In genomic region chr5:16548812-16549211, GRCh38 we compare ENCODE assay signal across 20 cellular contexts.
DNase-seq lines count a peak whose midpoint lies in the region; ATAC-seq, FAIRE-seq and TF ChIP-seq lines count a peak whose summit lies in the region.
"Had no signal": no experiment of that assay in that cellular context is flagged by ENCODE, and none has a peak within 500 bp of the region (broad histone marks: within the 10 kb centered on the region; RNA-seq: fewer than 3 reads in every experiment).

No MANE protein-coding gene starts in this region.

- no peak for FAIRE-seq in small intestine (lab: Jason Lieb, UNC)
- FAIRE-seq: G401.6 had no signal

- H3K27ac ChIP-seq in heart left ventricle (peak overlapping the region in 10 of 12 donors; percentile 29 to 90 (median 78)), foreskin keratinocyte (peak overlapping the region; percentile 63), prostate gland (peak overlapping the region; percentile 30 to 62), thyroid gland (peak overlapping the region; percentile 7 to 52 (median 17)), ascending aorta (no peak overlapping the region), small intestine (ENCODE audit: low read depth in 1 of 2, low read length in 1 of 2) (no peak overlapping the region)

- TF ChIP-seq POLR2A in heart left ventricle (IDR thresholded peaks at IDR 0.05) (no peak), prostate gland (IDR thresholded peaks at IDR 0.05) (no peak), thyroid gland (IDR thresholded peaks at IDR 0.05) (no peak)

- no peaks in the 10 kb centered on the region for H3K36me3 ChIP-seq in heart left ventricle
- no peaks in the 10 kb centered on the region for H3K36me3 ChIP-seq in prostate gland
- H3K36me3 ChIP-seq in thyroid gland, result no peaks in the 10 kb centered on the region
- H3K36me3 ChIP-seq in ascending aorta, result no peaks in the 10 kb centered on the region
- H3K36me3 ChIP-seq in small intestine (ENCODE audit: control insufficient read depth in 2 of 2, insufficient read depth in 2 of 2, low read length in 2 of 2), result no peaks in the 10 kb centered on the region

- H3K27me3 ChIP-seq in heart left ventricle (no peaks in the 10 kb centered on the region), foreskin keratinocyte (no peaks in the 10 kb centered on the region), prostate gland (replicated peaks; ENCODE audit: insufficient read depth) (no peaks in the 10 kb centered on the region), thyroid gland (no peaks in the 10 kb centered on the region), ascending aorta (no peaks in the 10 kb centered on the region), small intestine (ENCODE audit: control insufficient read depth in 2 of 2, insufficient read depth in 2 of 2, low read length in 2 of 2) (no peaks in the 10 kb centered on the region)

- H3K4me3 ChIP-seq in heart left ventricle (no peak overlapping the region), prostate gland (no peak overlapping the region), thyroid gland (replicated peaks in 1 of 3) (no peak overlapping the region), ascending aorta (no peak overlapping the region), small intestine (ENCODE audit: low read depth in 1 of 2, low read length in 2 of 2) (no peak overlapping the region)

- H3K9me3 ChIP-seq in heart left ventricle (no peaks in the 10 kb centered on the region), prostate gland (no peaks in the 10 kb centered on the region), thyroid gland (no peaks in the 10 kb centered on the region), ascending aorta (no peaks in the 10 kb centered on the region), small intestine (ENCODE audit: control insufficient read depth, low read depth) (no peaks in the 10 kb centered on the region)
- H3K9me3 ChIP-seq: Caco-2 had no signal

- TF ChIP-seq CTCF in heart left ventricle (IDR thresholded peaks at IDR 0.05) (no peak), foreskin keratinocyte (conservative IDR thresholded peaks at IDR 0.05) (no peak), prostate gland (IDR thresholded peaks at IDR 0.05) (no peak), thyroid gland (IDR thresholded peaks at IDR 0.05) (no peak), ascending aorta (IDR thresholded peaks at IDR 0.05) (no peak)

- ATAC-seq in heart left ventricle (no peak), foreskin keratinocyte (no peak), HG02981 (IDR thresholded peaks at IDR 0.05; ENCODE audit: unreplicated experiment) (no peak)

- H3K4me1 ChIP-seq in heart left ventricle (peaks cover 0 to 69% (median 15%) of the 10 kb centered on the region in 12 donors), foreskin keratinocyte (peaks cover 33% of the 10 kb centered on the region), prostate gland (replicated peaks) (peaks cover 3% of the 10 kb centered on the region), thyroid gland (peaks cover 5 to 15% of the 10 kb centered on the region in 2 donors), ascending aorta (no peaks in the 10 kb centered on the region), small intestine (ENCODE audit: control insufficient read depth in 2 of 2, insufficient read depth in 1 of 2, low read depth in 1 of 2, low read length in 1 of 2) (peaks cover 0 to 3% of the 10 kb centered on the region in 2 donors)

- 62 to 83% (median 75%) methylated on average over 3 of the region's 3 CpGs for WGBS in heart left ventricle, 4 donors
- 77% methylated on average over 3 of the region's 3 CpGs for WGBS in prostate gland
- 72 to 82% methylated on average over 3 of the region's 3 CpGs for WGBS in thyroid gland, 2 donors
- 77 to 94% (median 81%) methylated on average over 3 of the region's 3 CpGs for WGBS in small intestine, 3 donors

- intact Hi-C loops in heart left ventricle (cut with DNase I) (loop anchor here in 5 of 10 donors (1.0 to 5.0 kb wide), 3 partner anchors 42 to 61 kb away; no protein-coding TSS in a partner anchor), cardiac septum (cut with DNase I) (loop anchor here (2.0 kb wide), 1 partner anchor 82 kb away; no protein-coding TSS in a partner anchor), prostate gland (cut with DNase I) (no loop called here), thyroid gland (cut with DNase I) (no loop called here), ascending aorta (cut with DNase I) (loop anchor here (5.0 kb wide), 1 partner anchor 42 kb away; no protein-coding TSS in a partner anchor)

- DNase-seq in heart left ventricle, result no peak
- DNase-seq in cardiac septum (ENCODE audit: low spot score), result no peak
- no peak for DNase-seq in foreskin keratinocyte
- DNase-seq in prostate gland (ENCODE audit: low spot score), result no peak
- DNase-seq in thyroid gland, result no peak
- DNase-seq in ascending aorta (ENCODE audit: low spot score in 2 of 2), result no peak
- no peak for DNase-seq in small intestine
- DNase-seq: 8988T; Caco-2; CD4-positive, CD25-positive, alpha-beta regulatory T cell; KG1; MV-4-11; NCI-H187; NCI-H2107; NCI-H226; NCI-H524; NCI-H82; OCI-M1 had no signal

Comparison
In these comparisons a context has a peak if more than half of its experiments do, and no peak if none do; other contexts are left out.
1. H3K27ac ChIP-seq: peak in heart left ventricle (10 of 12), foreskin keratinocyte (single experiment), prostate gland (2 of 2) and thyroid gland (3 of 3); none in ascending aorta (0 of 2) and small intestine (0 of 2).
2. intact Hi-C loops: an anchor here in cardiac septum (2.0 kb wide) and ascending aorta (5.0 kb wide); none called in prostate gland and thyroid gland.